In the genomic region with DNA sequence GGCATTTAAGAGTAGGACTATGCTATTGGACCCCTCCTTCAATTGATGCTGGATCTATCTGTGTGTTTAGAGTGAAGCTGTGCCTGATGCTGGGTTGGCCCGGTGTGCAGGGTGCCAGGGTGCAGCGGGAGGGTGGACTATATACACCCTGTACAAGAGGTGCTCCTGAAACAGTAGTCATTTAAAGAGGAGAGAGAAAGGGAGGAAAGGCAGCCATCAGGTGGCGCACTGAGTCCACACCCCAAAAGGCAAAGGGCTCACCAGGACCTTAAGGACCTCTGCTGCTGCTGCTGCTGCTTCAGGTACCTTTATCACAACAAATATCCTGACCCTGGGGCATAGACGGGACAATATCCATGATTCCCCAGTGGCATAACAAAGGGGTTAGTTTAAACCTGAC, we compare ENCODE assay signal across 8 cellular contexts. TPM values are rescaled to one million over a fixed set of nuclear protein-coding genes. Genes with fewer than 3 reads are reported as not detected.
A peak's percentile ranks its signal among the peaks of the same experiment; 100 is the strongest.
DNase-seq lines count a peak whose midpoint lies in the region; ATAC-seq, FAIRE-seq and TF ChIP-seq lines count a peak whose summit lies in the region.

No MANE protein-coding gene starts in this region.

- TF ChIP-seq CTCF in GM10266 (IDR thresholded peaks at IDR 0.05; ENCODE audit: control insufficient read depth, insufficient read depth, low read depth, missing control alignments) (peak; percentile 42), bronchial epithelial cell (IDR thresholded peaks at IDR 0.05; ENCODE audit: insufficient read depth, low read length, severe bottlenecking) (peak; percentile 33)

- no peak overlapping the region for H2AFZ ChIP-seq in mesenchymal stem cell (ENCODE audit: low read depth, low read length)

- H3K9ac ChIP-seq in mesenchymal stem cell (ENCODE audit: low read length) = no peak overlapping the region

- H3K27me3 ChIP-seq in bronchial epithelial cell (ENCODE audit: control insufficient read depth, insufficient read depth, low read length) (no peaks in the 10 kb centered on the region), mesenchymal stem cell (ENCODE audit: control insufficient read depth in 1 of 2, insufficient read depth in 1 of 2, low read length in 2 of 2) (no peaks in the 10 kb centered on the region)

- ATAC-seq in GM18861 (IDR thresholded peaks at IDR 0.05; ENCODE audit: unreplicated experiment) = no peak

- H2BK12ac ChIP-seq in mesenchymal stem cell (ENCODE audit: low read length in 2 of 2) = no peak overlapping the region

- 59% methylated on average over 4 of the region's 4 CpGs for WGBS in mesenchymal stem cell

- H3K4me1 ChIP-seq in mesenchymal stem cell (ENCODE audit: control insufficient read depth, insufficient read depth, low read depth, low read length) = no peaks in the 10 kb centered on the region

- H2BK120ac ChIP-seq in mesenchymal stem cell (ENCODE audit: low read depth, low read length) = no peak overlapping the region

- no peak overlapping the region for H4K8ac ChIP-seq in mesenchymal stem cell (ENCODE audit: low read length)

- H3K4me1 Mint-ChIP-seq in T-helper 2 cell treated with Interferon-gamma antibody and Interleukin-4, amounts not matched to agents 5 μg/mL and 100 μg/mL, for 36 hours (ENCODE audit: low read depth) = no peaks in the 10 kb centered on the region

- DNase-seq in GM10266 (ENCODE audit: extremely low spot score) (no peak), bronchial epithelial cell (ENCODE audit: low read depth) (no peak), mesenchymal stem cell (no peak), hepatic stellate cell (ENCODE audit: low spot score) (no peak), occipital lobe (lab: John Stamatoyannopoulos, UW) (no peak)
- peak; percentile 8 for DNase-seq in T-helper 2 cell treated with Interferon-gamma antibody and Interleukin-4, amounts not matched to agents 5 μg/mL and 100 μg/mL, for 36 hours (ENCODE audit: low spot score)
- peak; percentile 62 for DNase-seq in stimulated activated CD4-positive, alpha-beta T cell treated with anti-CD3 and anti-CD28 coated beads, Interleukin-15, amount 100 ng/mL, for 24 hours

- H2BK5ac ChIP-seq in mesenchymal stem cell (ENCODE audit: low read depth, low read length, poor library complexity, severe bottlenecking) = no peak overlapping the region

- no peak overlapping the region for H3K4me2 ChIP-seq in mesenchymal stem cell (ENCODE audit: low read length, poor library complexity, severe bottlenecking)

- no peak overlapping the region for H4K91ac ChIP-seq in mesenchymal stem cell (ENCODE audit: low read length)

- peaks cover 8% of the 10 kb centered on the region for H3K36me3 Mint-ChIP-seq in T-helper 2 cell treated with Interferon-gamma antibody and Interleukin-4, amounts not matched to agents 5 μg/mL and 100 μg/mL, for 36 hours (ENCODE audit: low read depth)

- no peak overlapping the region for H3K23ac ChIP-seq in mesenchymal stem cell (ENCODE audit: low read length in 2 of 2)

- H2BK15ac ChIP-seq in mesenchymal stem cell (ENCODE audit: low read depth, poor library complexity, severe bottlenecking) = no peak overlapping the region

- H3K79me1 ChIP-seq in mesenchymal stem cell (replicated peaks; ENCODE audit: low read length, poor library complexity, severe bottlenecking) = peaks cover 9% of the 10 kb centered on the region

- H3K14ac ChIP-seq in mesenchymal stem cell (ENCODE audit: low read length in 2 of 2) = no peak overlapping the region

- no peak overlapping the region for H3K27ac ChIP-seq in mesenchymal stem cell (ENCODE audit: low read length, poor library complexity, severe bottlenecking)

- no peak for FAIRE-seq in bronchial epithelial cell (lab: Jason Lieb, UNC)

- no peak overlapping the region for H2AK5ac ChIP-seq in mesenchymal stem cell (ENCODE audit: low read length, severe bottlenecking)

- H3K27me3 Mint-ChIP-seq in T-helper 2 cell treated with Interferon-gamma antibody and Interleukin-4, amounts not matched to agents 5 μg/mL and 100 μg/mL, for 36 hours (ENCODE audit: low read depth) = no peaks in the 10 kb centered on the region

- no peak overlapping the region for H3K4ac ChIP-seq in mesenchymal stem cell (ENCODE audit: low read depth in 1 of 2, low read length in 2 of 2)

- H3K36me3 ChIP-seq in bronchial epithelial cell (ENCODE audit: control insufficient read depth, insufficient read depth, low read length) = no peaks in the 10 kb centered on the region
- H3K36me3 ChIP-seq in mesenchymal stem cell (ENCODE audit: control insufficient read depth in 1 of 2, insufficient read depth in 2 of 2, low read depth in 1 of 2, low read length in 2 of 2) = peaks cover 0 to 4% of the 10 kb centered on the region in 2 experiments

- H3K4me3 ChIP-seq in bronchial epithelial cell (ENCODE audit: low read depth, low read length) (no peak overlapping the region), mesenchymal stem cell (ENCODE audit: insufficient read depth in 1 of 2, low read depth in 1 of 2, low read length in 2 of 2) (peak overlapping the region in 1 of 2 experiments; percentile 3)

- H3K9me3 ChIP-seq in mesenchymal stem cell (ENCODE audit: control insufficient read depth, low read length) = peaks cover 82% of the 10 kb centered on the region

- H3K27ac Mint-ChIP-seq in T-helper 2 cell treated with Interferon-gamma antibody and Interleukin-4, amounts not matched to agents 5 μg/mL and 100 μg/mL, for 36 hours = no peak overlapping the region

- no peak overlapping the region for H3K18ac ChIP-seq in mesenchymal stem cell (ENCODE audit: low read depth in 1 of 2, low read length in 2 of 2)

- H3K9me3 Mint-ChIP-seq in T-helper 2 cell treated with Interferon-gamma antibody and Interleukin-4, amounts not matched to agents 5 μg/mL and 100 μg/mL, for 36 hours = peaks cover 60% of the 10 kb centered on the region

- H3K4me3 Mint-ChIP-seq in T-helper 2 cell treated with Interferon-gamma antibody and Interleukin-4, amounts not matched to agents 5 μg/mL and 100 μg/mL, for 36 hours = no peak overlapping the region

RNA-seq across cellular contexts. Expression of a gene that starts 39.4 kb away (rescaled TPM):
- 4.5 and 5.9 TPM in 2 replicates for total RNA-seq in bronchial epithelial cell
- 2.3 TPM for polyA plus RNA-seq in mesenchymal stem cell (2013, experiment 1 of 2)
- 2.7 TPM for polyA plus RNA-seq in mesenchymal stem cell (2013, experiment 2 of 2)
- 29.3 TPM for total RNA-seq in occipital lobe

RNA-seq across cellular contexts. Expression of a gene that starts 45.7 kb away (rescaled TPM):
- total RNA-seq in bronchial epithelial cell (5.0 and 8.7 TPM in 2 replicates), occipital lobe (37.6 TPM)
- polyA plus RNA-seq in mesenchymal stem cell (2013, experiment 1 of 2) = 2.9 TPM
- polyA plus RNA-seq in mesenchymal stem cell (2013, experiment 2 of 2) = 2.9 TPM

Comparison
In these comparisons a context has a peak if more than half of its experiments do, and no peak if none do; other contexts are left out.
1. DNase-seq: peak in T-helper 2 cell treated with Interferon-gamma antibody and Interleukin-4, amounts not matched to agents 5 μg/mL and 100 μg/mL, for 36 hours (single experiment) and stimulated activated CD4-positive, alpha-beta T cell treated with anti-CD3 and anti-CD28 coated beads, Interleukin-15, amount 100 ng/mL, for 24 hours (single experiment); none in GM10266 (single experiment), bronchial epithelial cell (single experiment), mesenchymal stem cell (single experiment), hepatic stellate cell (single experiment) and occipital lobe (single experiment).